13 cellular contexts compared by ENCODE assay signal in genomic region chr15:98719169-98719515, GRCh38.
A peak's percentile ranks its signal among the peaks of the same experiment; 100 is the strongest.
DNase-seq lines count a peak whose midpoint lies in the region; ATAC-seq and TF ChIP-seq lines count a peak whose summit lies in the region.
"Had no signal": no experiment of that assay in that cellular context is flagged by ENCODE, and none has a peak within 500 bp of the region (broad histone marks: within the 10 kb centered on the region; RNA-seq: fewer than 3 reads in every experiment).

No MANE protein-coding gene starts in this region.

- peaks cover 97% of the 10 kb centered on the region for H3K79me2 ChIP-seq in hepatocyte

- intact Hi-C loops in left cardiac atrium (cut with DNase I) (loop anchor here in 1 of 2 donors (10.0 kb wide), 1 partner anchor 64 kb away; no protein-coding TSS in a partner anchor), ascending aorta (cut with DNase I) (no loop called here)

- peaks cover 44% of the 10 kb centered on the region for H3K4me1 ChIP-seq in cardiac muscle cell (ENCODE audit: low read depth)
- H3K4me1 ChIP-seq in ascending aorta, result peaks cover 2 to 76% of the 10 kb centered on the region in 2 donors
- peaks cover 23% of the 10 kb centered on the region for H3K4me1 ChIP-seq in hepatocyte (ENCODE audit: insufficient read depth)
- H3K4me1 ChIP-seq in thoracic aorta (ENCODE audit: control insufficient read depth in 1 of 2, low read depth in 2 of 2), result peaks cover 48 to 96% of the 10 kb centered on the region in 2 donors
- peaks cover 15% of the 10 kb centered on the region for H3K4me1 ChIP-seq in endodermal cell (ENCODE audit: control insufficient read depth, insufficient read depth, low read length)

- peaks cover 41% of the 10 kb centered on the region for H4K20me1 ChIP-seq in hepatocyte (ENCODE audit: insufficient read depth, poor library complexity, severe bottlenecking)

- H3K9ac ChIP-seq in endodermal cell (ENCODE audit: extremely low read depth, low read length, poor library complexity, severe bottlenecking), result no peak overlapping the region

- H3K9me3 ChIP-seq in cardiac muscle cell (ENCODE audit: low read depth), result no peaks in the 10 kb centered on the region
- no peaks in the 10 kb centered on the region for H3K9me3 ChIP-seq in ascending aorta
- H3K9me3 ChIP-seq in hepatocyte (ENCODE audit: low read depth), result no peaks in the 10 kb centered on the region
- H3K9me3 ChIP-seq in thoracic aorta, result no peaks in the 10 kb centered on the region
- no peaks in the 10 kb centered on the region for H3K9me3 ChIP-seq in endodermal cell (ENCODE audit: control insufficient read depth, low read length)
- H3K9me3 ChIP-seq: adrenal gland, suprapubic skin had no signal

- no peak for TF ChIP-seq CTCF in cardiac muscle cell (IDR thresholded peaks at IDR 0.05; ENCODE audit: low read depth, low read length)
- TF ChIP-seq CTCF in ascending aorta (IDR thresholded peaks at IDR 0.05), result no peak
- no peak for TF ChIP-seq CTCF in hepatocyte (IDR thresholded peaks at IDR 0.05; ENCODE audit: poor library complexity)
- no peak for TF ChIP-seq CTCF in thoracic aorta (IDR thresholded peaks at IDR 0.05)
- no peak for TF ChIP-seq CTCF in endodermal cell (conservative IDR thresholded peaks at IDR 0.05)

- H3K4me3 ChIP-seq in cardiac muscle cell, result no peak overlapping the region
- peak overlapping the region in 1 of 2 donors; percentile 25 for H3K4me3 ChIP-seq in ascending aorta
- H3K4me3 ChIP-seq in hepatocyte, result no peak overlapping the region
- peak overlapping the region; percentile 40 for H3K4me3 ChIP-seq in thoracic aorta
- no peak overlapping the region for H3K4me3 ChIP-seq in endodermal cell (ENCODE audit: low read length)
- H3K4me3 ChIP-seq: adrenal gland, suprapubic skin had no signal

- no peaks in the 10 kb centered on the region for H3K9me3 Mint-ChIP-seq in endodermal cell

- H2AFZ ChIP-seq in hepatocyte, result no peak overlapping the region

- no peak overlapping the region for H3K27ac Mint-ChIP-seq in endodermal cell

- H3K36me3 Mint-ChIP-seq in endodermal cell (ENCODE audit: low read depth), result no peaks in the 10 kb centered on the region

- H3K27me3 ChIP-seq in cardiac muscle cell (no peaks in the 10 kb centered on the region), ascending aorta (no peaks in the 10 kb centered on the region), hepatocyte (no peaks in the 10 kb centered on the region), thoracic aorta (replicated peaks; ENCODE audit: insufficient read depth) (no peaks in the 10 kb centered on the region), endodermal cell (ENCODE audit: control insufficient read depth, insufficient read depth, low read length, poor library complexity, severe bottlenecking) (no peaks in the 10 kb centered on the region)
- H3K27me3 ChIP-seq: adrenal gland, suprapubic skin had no signal

- ATAC-seq in left cardiac atrium (no peak), thoracic aorta (ENCODE audit: insufficient number of reproducible peaks, low FRiP score, low read depth) (no peak)

- H3K27ac ChIP-seq in cardiac muscle cell (peak overlapping the region; percentile 75), ascending aorta (peak overlapping the region; percentile 59 to 74), hepatocyte (peak overlapping the region; percentile 26), thoracic aorta (peak overlapping the region in 1 of 2 donors; percentile 66), endodermal cell (ENCODE audit: low read depth, low read length) (no peak overlapping the region)
- H3K27ac ChIP-seq: adrenal gland had no signal

- no peak overlapping the region for H3K4me3 Mint-ChIP-seq in endodermal cell

- DNase-seq in cardiac muscle cell (ENCODE audit: low read depth in 1 of 2, low spot score in 1 of 2) (peak in 1 of 2 donors; percentile 11), left cardiac atrium (no peak), ascending aorta (ENCODE audit: low spot score in 2 of 2) (no peak), hepatocyte (ENCODE audit: low spot score) (no peak), thoracic aorta (ENCODE audit: low spot score) (no peak), endodermal cell (no peak), GM19240 (ENCODE audit: insufficient read length, low spot score) (no peak), NOMO-1 (lab: John Stamatoyannopoulos, UW; ENCODE audit: unreplicated experiment in 2 of 2) (no peak)
- DNase-seq: adrenal gland; effector CD4-positive, alpha-beta T cell; OCI-M1; stimulated activated CD4-positive, alpha-beta T cell treated with anti-CD3 and anti-CD28 coated beads, Interleukin-12 subunit alpha, Interleukin-12 subunit beta, amount 100 ng/mL, for 4 hours had no signal

- no peaks in the 10 kb centered on the region for H3K9me2 ChIP-seq in hepatocyte (replicated peaks; ENCODE audit: insufficient read depth)

- H3K4me2 ChIP-seq in hepatocyte, result no peak overlapping the region

- no peaks in the 10 kb centered on the region for H3K36me3 ChIP-seq in cardiac muscle cell
- H3K36me3 ChIP-seq in ascending aorta, result no peaks in the 10 kb centered on the region
- no peaks in the 10 kb centered on the region for H3K36me3 ChIP-seq in hepatocyte (replicated peaks; ENCODE audit: insufficient read depth, low read depth)
- no peaks in the 10 kb centered on the region for H3K36me3 ChIP-seq in thoracic aorta
- no peaks in the 10 kb centered on the region for H3K36me3 ChIP-seq in endodermal cell (ENCODE audit: control insufficient read depth, insufficient read depth, low read length)
- H3K36me3 ChIP-seq: adrenal gland, suprapubic skin had no signal

- WGBS in hepatocyte (ENCODE audit: low lambda C conversion rate, missing lambda C conversion rate), result 25% methylated on average over 1 of the region's 1 CpG
- WGBS in endodermal cell (ENCODE audit: insufficient coverage in 1 of 2, insufficient read length in 1 of 2), 2 experiments, result 86% methylated on average over 1 of the region's 1 CpG; no CpG with 5 or more reads in 1 of the 2 experiments

- H3K27me3 Mint-ChIP-seq in endodermal cell (ENCODE audit: insufficient read depth), result no peaks in the 10 kb centered on the region

- peaks cover 89% of the 10 kb centered on the region for H3K4me1 Mint-ChIP-seq in endodermal cell
